Comparison of ENCODE assay signal across 8 cellular contexts in the genomic region with DNA sequence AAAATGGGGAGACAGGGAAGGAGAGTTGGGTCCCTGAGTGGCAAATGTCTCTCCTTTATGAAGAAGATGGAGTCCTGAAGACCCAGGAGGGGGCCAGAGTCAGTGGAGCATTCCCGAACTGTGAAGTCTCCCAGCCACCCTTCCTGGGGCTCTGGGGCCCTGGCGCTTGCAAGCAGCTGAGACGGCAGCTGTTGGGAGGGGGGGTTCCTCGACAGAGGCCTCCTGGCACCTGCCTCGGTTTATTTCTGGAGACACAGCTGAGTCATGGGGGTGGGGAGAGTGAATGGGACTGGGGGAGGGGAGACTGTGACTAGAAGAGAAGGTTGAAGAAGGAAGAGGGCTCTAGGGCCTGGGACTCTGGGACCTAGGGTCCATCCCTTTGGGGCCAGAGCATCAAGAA. TPM values are rescaled to one million over a fixed set of nuclear protein-coding genes. Genes with fewer than 3 reads are reported as not detected.
DNase-seq lines count a peak whose midpoint lies in the region; ATAC-seq and TF ChIP-seq lines count a peak whose summit lies in the region.

No MANE protein-coding gene starts in this region.

- POLR2A ChIA-PET in activated CD4-positive, alpha-beta T cell treated with anti-CD3 and anti-CD28 coated beads for 36 hours (lab: Charles Lee) = no interaction called here

- no peaks in the 10 kb centered on the region for H3K9me3 Mint-ChIP-seq in activated CD4-positive, alpha-beta T cell treated with anti-CD3 and anti-CD28 coated beads for 36 hours (ENCODE audit: low read depth)

- intact Hi-C loops in ovary (cut with DNase I) = no loop called here
- intact Hi-C loops in activated CD4-positive, alpha-beta T cell treated with anti-CD3 and anti-CD28 coated beads for 36 hours (cut with DNase I, micrococcal nuclease) = loop anchor here in 1 of 2 experiments (5.0 kb wide), 1 partner anchor 469 kb away; no protein-coding TSS in a partner anchor

- peaks cover 31% of the 10 kb centered on the region for H3K4me1 Mint-ChIP-seq in activated CD4-positive, alpha-beta T cell treated with anti-CD3 and anti-CD28 coated beads for 36 hours

- CTCF ChIA-PET in activated CD4-positive, alpha-beta T cell treated with anti-CD3 and anti-CD28 coated beads for 36 hours (lab: Charles Lee) = interaction anchor here (0.6 kb wide), 1 partner anchor 39 kb away, joined by 5 read pairs; no protein-coding TSS in a partner anchor

- no peak overlapping the region for H3K9ac ChIP-seq in iPS-15b (ENCODE audit: low read depth, low read length)

- H3K4me1 ChIP-seq in iPS-15b (ENCODE audit: control insufficient read depth, insufficient read depth, low read length) = peaks cover 52% of the 10 kb centered on the region
- no peaks in the 10 kb centered on the region for H3K4me1 ChIP-seq in ovary (ENCODE audit: insufficient read depth)

- H3K4me3 ChIP-seq in iPS-15b (ENCODE audit: low read depth, low read length) = peak overlapping the region; percentile 16
- H3K4me3 ChIP-seq in ovary = no peak overlapping the region

- H3K9me3 ChIP-seq in iPS-15b (ENCODE audit: control insufficient read depth, insufficient read depth, low read length) (no peaks in the 10 kb centered on the region), ovary (no peaks in the 10 kb centered on the region)

- TF ChIP-seq CTCF in ovary (IDR thresholded peaks at IDR 0.05) = no peak

- TF ChIP-seq EP300 in ovary (IDR thresholded peaks at IDR 0.05) = no peak

- DNase-seq in NCI-H510A (lab: John Stamatoyannopoulos, UW) = peak; percentile 17
- DNase-seq in NCI-H510A treated with DMSO at 0.1 percent for 48 hours (lab: John Stamatoyannopoulos, UW) = no peak
- DNase-seq in amniotic epithelial cell (ENCODE audit: low read depth) = peak; percentile 28
- DNase-seq in ovary = no peak
- no peak for DNase-seq in activated CD4-positive, alpha-beta T cell treated with anti-CD3 and anti-CD28 coated beads for 36 hours

- no peaks in the 10 kb centered on the region for H3K36me3 Mint-ChIP-seq in activated CD4-positive, alpha-beta T cell treated with anti-CD3 and anti-CD28 coated beads for 36 hours (ENCODE audit: low read depth)

- 28 to 49% (median 34%) methylated on average over 5 of the region's 5 CpGs for WGBS in ovary, 3 donors

- H3K27ac Mint-ChIP-seq in activated CD4-positive, alpha-beta T cell treated with anti-CD3 and anti-CD28 coated beads for 36 hours = no peak overlapping the region

- peaks cover 2% of the 10 kb centered on the region for H3K27me3 Mint-ChIP-seq in activated CD4-positive, alpha-beta T cell treated with anti-CD3 and anti-CD28 coated beads for 36 hours

- H3K27ac ChIP-seq in temporal lobe (ENCODE audit: low read depth, low read length) = peak overlapping the region; percentile 85
- H3K27ac ChIP-seq in ovary = peak overlapping the region in 1 of 2 donors; percentile 30

- no peak for ATAC-seq in HG03565 (IDR thresholded peaks at IDR 0.05; ENCODE audit: unreplicated experiment)
- no peak for ATAC-seq in activated CD4-positive, alpha-beta T cell treated with anti-CD3 and anti-CD28 coated beads for 36 hours

- H3K27me3 ChIP-seq in iPS-15b (ENCODE audit: control insufficient read depth, insufficient read depth, low read length) (peaks cover 16% of the 10 kb centered on the region), ovary (no peaks in the 10 kb centered on the region)

- no peak for TF ChIP-seq POLR2A in ovary (IDR thresholded peaks at IDR 0.05)

- no peaks in the 10 kb centered on the region for H3K36me3 ChIP-seq in iPS-15b (ENCODE audit: control insufficient read depth, insufficient read depth, low read length)
- no peaks in the 10 kb centered on the region for H3K36me3 ChIP-seq in ovary

- H3K4me3 Mint-ChIP-seq in activated CD4-positive, alpha-beta T cell treated with anti-CD3 and anti-CD28 coated beads for 36 hours = no peak overlapping the region

RNA-seq across cellular contexts. Expression of gene NES, which starts 14.0 kb away (rescaled TPM):
- total RNA-seq in temporal lobe (47.2 TPM), ovary (10 to 100 TPM in 3 of 7 donors, 1 to 10 TPM in 4; 3.5 to 32.9 (median 9.8) TPM)
- polyA plus RNA-seq in ovary = 10 to 100 TPM; 13.5 to 31.7 TPM
- under 1 TPM in 1 of 2 experiments, not detected in 1; 0.02 TPM for total RNA-seq in activated CD4-positive, alpha-beta T cell treated with anti-CD3 and anti-CD28 coated beads for 36 hours

RNA-seq across cellular contexts. Expression of gene BCAN, which starts 21.3 kb away (rescaled TPM):
- total RNA-seq in temporal lobe (98.8 TPM), ovary (1 to 10 TPM in 2 of 7 donors, under 1 TPM in 2, not detected in 3; 0.20 to 2.2 (median 1.0) TPM)
- under 1 TPM; 0.11 to 0.43 TPM for polyA plus RNA-seq in ovary
- not detected for total RNA-seq in activated CD4-positive, alpha-beta T cell treated with anti-CD3 and anti-CD28 coated beads for 36 hours

RNA-seq across cellular contexts. Expression of gene CRABP2, which starts 42.2 kb away (rescaled TPM):
- total RNA-seq in temporal lobe = 7.1 TPM
- 10 to 100 TPM in 3 of 7 donors, 1 to 10 TPM in 4; 1.8 to 31.5 (median 5.5) TPM for total RNA-seq in ovary
- 10 to 100 TPM in 1 of 2 donors, 1 to 10 TPM in 1; 1.4 to 22.9 TPM for polyA plus RNA-seq in ovary
- under 1 TPM; 0.88 to 0.98 TPM for total RNA-seq in activated CD4-positive, alpha-beta T cell treated with anti-CD3 and anti-CD28 coated beads for 36 hours

RNA-seq across cellular contexts. Expression of gene HAPLN2, which starts 44.0 kb away (rescaled TPM):
- total RNA-seq in temporal lobe = 0.98 TPM
- 1 to 10 TPM in 5 of 7 donors, under 1 TPM in 2; 0.30 to 1.9 (median 1.2) TPM for total RNA-seq in ovary
- polyA plus RNA-seq in ovary = 1 to 10 TPM in 1 of 2 donors, not detected in 1; 1.1 TPM
- total RNA-seq in activated CD4-positive, alpha-beta T cell treated with anti-CD3 and anti-CD28 coated beads for 36 hours = under 1 TPM in 1 of 2 experiments, not detected in 1; 0.34 TPM

Comparison
In these comparisons a context has a peak if more than half of its experiments do, and no peak if none do; other contexts are left out.
1. DNase-seq: peak in NCI-H510A (single experiment) and amniotic epithelial cell (single experiment); none in NCI-H510A treated with DMSO at 0.1 percent for 48 hours (single experiment), ovary (0 of 5) and activated CD4-positive, alpha-beta T cell treated with anti-CD3 and anti-CD28 coated beads for 36 hours (single experiment).
2. RNA of gene NES, which starts 14.0 kb away (total RNA-seq): 47.2 TPM in temporal lobe (single experiment) and 3.5 to 32.9 TPM in ovary; 0.02 TPM in activated CD4-positive, alpha-beta T cell treated with anti-CD3 and anti-CD28 coated beads for 36 hours; every median in the first group is over 4 times any median in the second.
3. RNA of gene BCAN, which starts 21.3 kb away (total RNA-seq): 98.8 TPM in temporal lobe (single experiment); 0.20 to 2.2 TPM in ovary and not detected in activated CD4-positive, alpha-beta T cell treated with anti-CD3 and anti-CD28 coated beads for 36 hours; every median in the first group is over 10 times any median in the second.